Comparison of ENCODE assay signal across 8 cellular contexts in genomic region chr9:133147412-133148271, GRCh38. TPM values are rescaled to one million over a fixed set of nuclear protein-coding genes. Genes with fewer than 3 reads are reported as not detected.
DNase-seq lines count a peak whose midpoint lies in the region; ATAC-seq and TF ChIP-seq lines count a peak whose summit lies in the region.

No MANE protein-coding gene starts in this region.

- H3K27me3 Mint-ChIP-seq in neural crest cell (ENCODE audit: low read depth), result no peaks in the 10 kb centered on the region
- H3K27me3 Mint-ChIP-seq in stimulated activated naive CD8-positive, alpha-beta T cell treated with anti-CD3 and anti-CD28 coated beads, Interleukin-15, amount 100 ng/mL, for 72 hours, result no peaks in the 10 kb centered on the region

- peak overlapping the region; percentile 72 for H3K4me3 ChIP-seq in Jurkat, Clone E6-1 (ENCODE audit: low read length)
- H3K4me3 ChIP-seq in fibroblast of the aortic adventitia (ENCODE audit: low read depth, low read length), result peak overlapping the region; percentile 79

- peak overlapping the region; percentile 95 for H3K4me3 Mint-ChIP-seq in neural crest cell
- H3K4me3 Mint-ChIP-seq in stimulated activated naive CD8-positive, alpha-beta T cell treated with anti-CD3 and anti-CD28 coated beads, Interleukin-15, amount 100 ng/mL, for 72 hours, result peak overlapping the region; percentile 92 to 97

- peak; percentile 5 for ATAC-seq in stimulated activated naive CD8-positive, alpha-beta T cell treated with anti-CD3 and anti-CD28 coated beads, Interleukin-15, amount 100 ng/mL, for 72 hours
- no peak for ATAC-seq in HG03175 (IDR thresholded peaks at IDR 0.05; ENCODE audit: unreplicated experiment)

- TF ChIP-seq CTCF in fibroblast of the aortic adventitia (IDR thresholded peaks at IDR 0.05; ENCODE audit: insufficient read depth, low read length), result peak; percentile 99
- peak; percentile 94 for TF ChIP-seq CTCF in neural crest cell (conservative IDR thresholded peaks at IDR 0.05)

- DNase-seq in Daoy (ENCODE audit: low read depth) (peak; percentile 82), RKO (ENCODE audit: low spot score) (peak; percentile 85), fibroblast of the aortic adventitia (ENCODE audit: low read depth) (peak; percentile 47), neural crest cell (ENCODE audit: low read depth, low spot score) (peak; percentile 81)
- DNase-seq in Jurkat, Clone E6-1 (ENCODE audit: low read depth, low spot score), result peak; percentile 47
- peak; percentile 71 for DNase-seq in activated effector memory CD4-positive, alpha-beta T cell treated with Interleukin-2 at 50 U/mL for 16 hours
- DNase-seq in stimulated activated naive CD8-positive, alpha-beta T cell treated with anti-CD3 and anti-CD28 coated beads, Interleukin-15, amount 100 ng/mL, for 72 hours, result peak; percentile 82 to 88

- H3K9me3 Mint-ChIP-seq in neural crest cell, result no peaks in the 10 kb centered on the region
- H3K9me3 Mint-ChIP-seq in stimulated activated naive CD8-positive, alpha-beta T cell treated with anti-CD3 and anti-CD28 coated beads, Interleukin-15, amount 100 ng/mL, for 72 hours, result no peaks in the 10 kb centered on the region

- no peaks in the 10 kb centered on the region for H3K36me3 Mint-ChIP-seq in neural crest cell (ENCODE audit: low read depth)

- peaks cover 47% of the 10 kb centered on the region for H3K4me1 Mint-ChIP-seq in neural crest cell
- H3K4me1 Mint-ChIP-seq in stimulated activated naive CD8-positive, alpha-beta T cell treated with anti-CD3 and anti-CD28 coated beads, Interleukin-15, amount 100 ng/mL, for 72 hours, result peaks cover 68% of the 10 kb centered on the region

- peak overlapping the region; percentile 78 for H3K27ac Mint-ChIP-seq in neural crest cell (ENCODE audit: unreplicated experiment)
- H3K27ac Mint-ChIP-seq in stimulated activated naive CD8-positive, alpha-beta T cell treated with anti-CD3 and anti-CD28 coated beads, Interleukin-15, amount 100 ng/mL, for 72 hours, result peak overlapping the region; percentile 95 to 100

RNA-seq across cellular contexts. Expression of gene GBGT1, which starts 16.1 kb away (rescaled TPM):
- 6.4 and 13.9 TPM in 2 replicates for total RNA-seq in Daoy (2014; rRNA removed; shearing (Covaris generic))
- polyA plus RNA-seq in Jurkat, Clone E6-1 (2012; ENCODE audit: insufficient read depth, insufficient read length), result 0.73 TPM
- 0.98 and 1.6 TPM in 2 replicates for total RNA-seq in fibroblast of the aortic adventitia (ENCODE audit: low replicate concordance)
- total RNA-seq in neural crest cell, result 12.9 and 13.8 TPM in 2 replicates

RNA-seq across cellular contexts. Expression of gene RALGDS, which starts 26.6 kb away (rescaled TPM):
- total RNA-seq in Daoy (2014; rRNA removed; shearing (Covaris generic)), result 21.5 and 21.8 TPM in 2 replicates
- polyA plus RNA-seq in Jurkat, Clone E6-1 (2012; ENCODE audit: insufficient read depth, insufficient read length), result 36.5 TPM
- total RNA-seq in fibroblast of the aortic adventitia (ENCODE audit: low replicate concordance) (4.3 and 15.6 TPM in 2 replicates), neural crest cell (72.4 and 73.8 TPM in 2 replicates)
